Comparison of ENCODE assay signal across 12 cellular contexts in genomic region chr6:56814308-56814707, GRCh38.
DNase-seq lines count a peak whose midpoint lies in the region; ATAC-seq, FAIRE-seq and TF ChIP-seq lines count a peak whose summit lies in the region.
"Had no signal": no experiment of that assay in that cellular context is flagged by ENCODE, and none has a peak within 500 bp of the region (broad histone marks: within the 10 kb centered on the region; RNA-seq: fewer than 3 reads in every experiment).

No MANE protein-coding gene starts in this region.

- H3K9me3 Mint-ChIP-seq in astrocyte (ENCODE audit: unreplicated experiment) = no peaks in the 10 kb centered on the region
- H3K9me3 Mint-ChIP-seq: CD4-positive, alpha-beta memory T cell had no signal

- H3K9me3 ChIP-seq in astrocyte (ENCODE audit: insufficient read depth, low read depth, low read length) = no peaks in the 10 kb centered on the region
- no peaks in the 10 kb centered on the region for H3K9me3 ChIP-seq in neuronal stem cell (replicated peaks in 1 of 2; ENCODE audit: control insufficient read depth in 2 of 2, insufficient read depth in 1 of 2, low read depth in 1 of 2, low read length in 2 of 2)

- H3K79me2 ChIP-seq in astrocyte (ENCODE audit: insufficient read depth, low read length) = peaks cover 95% of the 10 kb centered on the region

- peaks cover 25% of the 10 kb centered on the region for H3K4me1 Mint-ChIP-seq in astrocyte (ENCODE audit: low read depth, unreplicated experiment)
- H3K4me1 Mint-ChIP-seq: CD4-positive, alpha-beta memory T cell had no signal

- H3K36me3 ChIP-seq in astrocyte (ENCODE audit: insufficient read depth, low read length) (no peaks in the 10 kb centered on the region), neuronal stem cell (replicated peaks in 1 of 2; ENCODE audit: control insufficient read depth in 2 of 2, insufficient read depth in 2 of 2, low read length in 2 of 2) (no peaks in the 10 kb centered on the region)

- FAIRE-seq in astrocyte (lab: Jason Lieb, UNC) = no peak

- H2BK12ac ChIP-seq in neuronal stem cell (ENCODE audit: low read length) = no peak overlapping the region

- H2BK5ac ChIP-seq in neuronal stem cell (ENCODE audit: low read length) = no peak overlapping the region

- no peak overlapping the region for H2AFZ ChIP-seq in astrocyte (ENCODE audit: low read depth, low read length)
- no peak overlapping the region for H2AFZ ChIP-seq in neuronal stem cell (ENCODE audit: low read length)

- ATAC-seq in GM18870 (IDR thresholded peaks at IDR 0.05; ENCODE audit: unreplicated experiment) (peak; percentile 58), HG02678 (IDR thresholded peaks at IDR 0.05; ENCODE audit: unreplicated experiment) (peak; percentile 56), sciatic nerve (peak; percentile 34)

- peaks cover 6% of the 10 kb centered on the region for H3K4me1 ChIP-seq in astrocyte (ENCODE audit: insufficient read depth, low read length)
- H3K4me1 ChIP-seq in neuronal stem cell (ENCODE audit: control insufficient read depth in 2 of 2, insufficient read depth in 1 of 2, low read depth in 1 of 2, low read length in 2 of 2) = peaks cover 4 to 17% of the 10 kb centered on the region in 2 donors

- H3K4me3 ChIP-seq in astrocyte (ENCODE audit: insufficient read depth, low read depth, low read length) (no peak overlapping the region), neuronal stem cell (ENCODE audit: low read length in 2 of 2) (no peak overlapping the region)

- no peak overlapping the region for H2BK120ac ChIP-seq in neuronal stem cell (ENCODE audit: low read depth, low read length)

- H3K14ac ChIP-seq in neuronal stem cell (ENCODE audit: low read length) = no peak overlapping the region

- H3K4me2 ChIP-seq in astrocyte (ENCODE audit: low read length) (peak overlapping the region; percentile 32), neuronal stem cell (ENCODE audit: insufficient read depth, low read length, poor library complexity, severe bottlenecking) (no peak overlapping the region)

- DNase-seq in astrocyte (ENCODE audit: low read depth) (no peak), sciatic nerve (ENCODE audit: low spot score) (no peak), neuronal stem cell (ENCODE audit: low spot score) (no peak), ureter (ENCODE audit: low spot score) (no peak)
- DNase-seq in activated naive CD4-positive, alpha-beta T cell treated with anti-CD3 and anti-CD28 coated beads, Interleukin-2, amount 50 U/mL, for 16 hours = no peak
- DNase-seq: CD4-positive, alpha-beta memory T cell; NCI-H2081 treated with DMSO at 0.1 percent for 48 hours; stimulated activated CD4-positive, alpha-beta T cell treated with anti-CD3 and anti-CD28 coated beads, Interleukin-2, amount 100 ng/mL, for 24 hours; stimulated activated naive CD4-positive, alpha-beta T cell treated with Interleukin-2 at 50 U/mL for 16 hours had no signal

- no peak overlapping the region for H2AK5ac ChIP-seq in neuronal stem cell (ENCODE audit: low read depth, low read length)

- H3K4ac ChIP-seq in neuronal stem cell (ENCODE audit: low read length) = no peak overlapping the region

- H3K9ac ChIP-seq in astrocyte (ENCODE audit: low read length) = no peak overlapping the region
- H3K9ac ChIP-seq in neuronal stem cell (ENCODE audit: low read depth, low read length, poor library complexity) = no peak overlapping the region

- peaks cover 39% of the 10 kb centered on the region for H4K20me1 ChIP-seq in astrocyte (ENCODE audit: insufficient read depth, low read length)

- no peak overlapping the region for H3K18ac ChIP-seq in neuronal stem cell (ENCODE audit: low read length)

- no peaks in the 10 kb centered on the region for H3K79me1 ChIP-seq in neuronal stem cell (ENCODE audit: low read depth, low read length)

- H4K91ac ChIP-seq in neuronal stem cell (ENCODE audit: low read depth, low read length, poor library complexity) = no peak overlapping the region

- H4K8ac ChIP-seq in neuronal stem cell (ENCODE audit: low read depth, low read length) = no peak overlapping the region

- no peak overlapping the region for H3K23ac ChIP-seq in neuronal stem cell (ENCODE audit: low read depth, low read length, poor library complexity)

- intact Hi-C loops in sciatic nerve (cut with DNase I) = no loop called here

- TF ChIP-seq CTCF in astrocyte (IDR thresholded peaks at IDR 0.05; ENCODE audit: insufficient read depth, low read depth, low read length) = no peak

- H3K27me3 Mint-ChIP-seq in astrocyte (ENCODE audit: low read depth, unreplicated experiment) = no peaks in the 10 kb centered on the region
- H3K27me3 Mint-ChIP-seq: CD4-positive, alpha-beta memory T cell had no signal

- H3K4me3 Mint-ChIP-seq in astrocyte (ENCODE audit: unreplicated experiment) = no peak overlapping the region
- H3K4me3 Mint-ChIP-seq: CD4-positive, alpha-beta memory T cell had no signal

- WGBS in neuronal stem cell (ENCODE audit: extremely low coverage in 2 of 2, insufficient read length in 2 of 2, insufficient replicate concordance in 1 of 2), 2 donors = no CpG with 5 or more reads among the region's 3 CpGs

- H3K27ac Mint-ChIP-seq in astrocyte (ENCODE audit: unreplicated experiment) = no peak overlapping the region
- H3K27ac Mint-ChIP-seq: CD4-positive, alpha-beta memory T cell had no signal

- H3K27ac ChIP-seq in astrocyte (ENCODE audit: low read depth, low read length) = peak overlapping the region; percentile 1
- H3K27ac ChIP-seq in neuronal stem cell (replicated peaks; ENCODE audit: low read length) = no peak overlapping the region
- H3K27ac ChIP-seq: RWPE1 had no signal

- H3K36me3 Mint-ChIP-seq in astrocyte (ENCODE audit: low read depth, unreplicated experiment) = no peaks in the 10 kb centered on the region
- H3K36me3 Mint-ChIP-seq: CD4-positive, alpha-beta memory T cell had no signal

- H3K27me3 ChIP-seq in astrocyte (ENCODE audit: insufficient read depth, low read length) (no peaks in the 10 kb centered on the region), neuronal stem cell (ENCODE audit: control insufficient read depth in 3 of 3, insufficient read depth in 3 of 3, low read depth in 1 of 3, low read length in 3 of 3) (no peaks in the 10 kb centered on the region)

- H2BK15ac ChIP-seq in neuronal stem cell (ENCODE audit: low read length) = no peak overlapping the region
